Comparison of ENCODE assay signal across 12 cellular contexts in the genomic region with DNA sequence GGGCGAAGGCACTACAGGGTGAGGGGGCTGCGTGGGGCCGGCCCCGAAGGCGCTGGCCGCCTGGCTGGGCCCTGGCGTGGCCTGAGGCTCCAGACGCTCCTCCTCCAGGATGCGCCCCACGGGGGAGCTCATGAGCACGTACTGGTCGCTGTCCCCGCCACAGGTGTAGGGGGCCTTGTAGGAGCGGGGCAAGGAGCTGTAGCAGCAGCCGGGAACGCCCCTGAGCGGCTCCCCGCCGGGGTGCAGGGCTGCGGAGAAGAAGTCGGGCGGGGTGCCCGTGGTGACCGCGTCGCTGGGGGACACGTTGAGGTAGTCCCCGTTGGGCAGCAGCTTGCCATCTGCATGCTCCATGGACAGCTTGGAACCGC. TPM values are rescaled to one million over a fixed set of nuclear protein-coding genes. Genes with fewer than 3 reads are reported as not detected.
A peak's percentile ranks its signal among the peaks of the same experiment; 100 is the strongest.
DNase-seq lines count a peak whose midpoint lies in the region; ATAC-seq and TF ChIP-seq lines count a peak whose summit lies in the region.
"Had no signal": no experiment of that assay in that cellular context is flagged by ENCODE, and none has a peak within 500 bp of the region (broad histone marks: within the 10 kb centered on the region; RNA-seq: fewer than 3 reads in every experiment).

No MANE protein-coding gene starts in this region.

- H3K9me3 Mint-ChIP-seq in endothelial cell (ENCODE audit: unreplicated experiment) = no peaks in the 10 kb centered on the region
- H3K9me3 Mint-ChIP-seq: T-cell had no signal

- H3K27me3 ChIP-seq in skeletal muscle satellite cell (ENCODE audit: control insufficient read depth, insufficient read depth, low read length) (no peaks in the 10 kb centered on the region), uterus (peaks cover 0 to 5% of the 10 kb centered on the region in 2 donors)
- H3K27me3 ChIP-seq: pancreas had no signal

- H3K27ac ChIP-seq in RWPE1 (peak overlapping the region; percentile 95), uterus (no peak overlapping the region)
- H3K27ac ChIP-seq: pancreas had no signal

- DNase-seq in DMS53 (lab: John Stamatoyannopoulos, UW) = peak; percentile 52
- no peak for DNase-seq in DMS53 treated with DMSO at 0.1 percent for 48 hours (lab: John Stamatoyannopoulos, UW; ENCODE audit: unreplicated experiment)
- DNase-seq in RWPE1 (ENCODE audit: low spot score) = no peak
- DNase-seq in endothelial cell (ENCODE audit: low spot score) = peak; percentile 38
- no peak for DNase-seq in NCI-H748 (lab: John Stamatoyannopoulos, UW; ENCODE audit: unreplicated experiment)
- no peak for DNase-seq in uterus
- DNase-seq: GOT3, NCI-H446 treated with DMSO at 0.1 percent for 48 hours had no signal

- ATAC-seq in GM19324 (IDR thresholded peaks at IDR 0.05; ENCODE audit: low FRiP score, unreplicated experiment) = no peak
- ATAC-seq: pancreas, T-cell had no signal

- peaks cover 7% of the 10 kb centered on the region for H3K27me3 Mint-ChIP-seq in endothelial cell (ENCODE audit: unreplicated experiment)
- H3K27me3 Mint-ChIP-seq: T-cell had no signal

- peaks cover 5% of the 10 kb centered on the region for H3K36me3 Mint-ChIP-seq in endothelial cell (ENCODE audit: low read depth, unreplicated experiment)

- no peak overlapping the region for H3K4me3 Mint-ChIP-seq in endothelial cell (ENCODE audit: unreplicated experiment)

- no peaks in the 10 kb centered on the region for H3K9me3 ChIP-seq in skeletal muscle satellite cell (replicated peaks; ENCODE audit: low read length)
- no peaks in the 10 kb centered on the region for H3K9me3 ChIP-seq in uterus
- H3K9me3 ChIP-seq: pancreas had no signal

- peak overlapping the region; percentile 87 for H3K4me3 ChIP-seq in skeletal muscle satellite cell (ENCODE audit: low read length)
- H3K4me3 ChIP-seq in uterus = peak overlapping the region in 1 of 2 donors; percentile 51

- H3K4me2 ChIP-seq in skeletal muscle satellite cell (ENCODE audit: low read length) = peak overlapping the region; percentile 98

- H3K36me3 ChIP-seq in skeletal muscle satellite cell (ENCODE audit: insufficient read depth, low read length) (peaks cover 66% of the 10 kb centered on the region), uterus (no peaks in the 10 kb centered on the region)

- no peak overlapping the region for H3K27ac Mint-ChIP-seq in endothelial cell (ENCODE audit: unreplicated experiment)
- H3K27ac Mint-ChIP-seq: T-cell had no signal

- intact Hi-C loops in uterus (cut with DNase I; ENCODE audit: low total_unique reads) = loop anchor here (10.0 kb wide), 1 partner anchor 331 kb away; no protein-coding TSS in a partner anchor

- CTCF ChIA-PET in RWPE1 (lab: Yijun Ruan, JAX) = interaction anchor here (0.6 to 0.9 kb wide), 3 partner anchors 154 to 798 kb away, joined by 3 to 7 read pairs (median 4); no protein-coding TSS in a partner anchor

- peaks cover 27% of the 10 kb centered on the region for H3K4me1 Mint-ChIP-seq in endothelial cell (ENCODE audit: unreplicated experiment)

- H3K9ac ChIP-seq in skeletal muscle satellite cell (ENCODE audit: low read depth, low read length) = peak overlapping the region; percentile 14

- POLR2A ChIA-PET in RWPE1 (lab: Yijun Ruan, JAX; ENCODE audit: low non-redundant PET) = no interaction called here

- H3K4me1 ChIP-seq in skeletal muscle satellite cell (ENCODE audit: control insufficient read depth, insufficient read depth, low read length) (peaks cover 42% of the 10 kb centered on the region), uterus (peaks cover 8 to 16% of the 10 kb centered on the region in 2 donors)

- TF ChIP-seq POLR2A in uterus (IDR thresholded peaks at IDR 0.05) = no peak

- TF ChIP-seq CTCF in RWPE1 (conservative IDR thresholded peaks at IDR 0.05; ENCODE audit: low read depth) (no peak), endothelial cell (IDR thresholded peaks at IDR 0.05; ENCODE audit: unreplicated experiment) (no peak), uterus (IDR thresholded peaks at IDR 0.05) (no peak)

RNA-seq across cellular contexts. Expression of a gene that starts 3.0 kb away (rescaled TPM):
- total RNA-seq in endothelial cell (ENCODE audit: unreplicated experiment) = 16.4 TPM
- 2.0 and 2.4 TPM in 2 replicates for total RNA-seq in skeletal muscle satellite cell (2012; rRNA removed)
- total RNA-seq in uterus = 10 to 100 TPM in 2 of 4 donors, 1 to 10 TPM in 2; 6.5 to 20.3 (median 11.7) TPM

Comparison
In these comparisons a context has a peak if more than half of its experiments do, and no peak if none do; other contexts are left out.
1. DNase-seq: peak in DMS53 (single experiment) and endothelial cell (single experiment); none in DMS53 treated with DMSO at 0.1 percent for 48 hours (single experiment), RWPE1 (single experiment), NCI-H748 (single experiment) and uterus (0 of 2).